In genomic region chr2:44361330-44362206, GRCh38 we compare ENCODE assay signal across 1 cellular context.
TF ChIP-seq lines count a peak whose summit lies in the region.

Gene CAMKMT (plus strand): TSS chr2:44361947.
Gene PREPL (minus strand): TSS chr2:44361494. CDS start chr2:44346342, 15,152 bp downstream.

TF ChIP-seq in WTC11, 78 proteins besides CTCF, POLR2A, EP300 and RAD21 (continued from another document):
- TF ChIP-seq, protein P1, sequence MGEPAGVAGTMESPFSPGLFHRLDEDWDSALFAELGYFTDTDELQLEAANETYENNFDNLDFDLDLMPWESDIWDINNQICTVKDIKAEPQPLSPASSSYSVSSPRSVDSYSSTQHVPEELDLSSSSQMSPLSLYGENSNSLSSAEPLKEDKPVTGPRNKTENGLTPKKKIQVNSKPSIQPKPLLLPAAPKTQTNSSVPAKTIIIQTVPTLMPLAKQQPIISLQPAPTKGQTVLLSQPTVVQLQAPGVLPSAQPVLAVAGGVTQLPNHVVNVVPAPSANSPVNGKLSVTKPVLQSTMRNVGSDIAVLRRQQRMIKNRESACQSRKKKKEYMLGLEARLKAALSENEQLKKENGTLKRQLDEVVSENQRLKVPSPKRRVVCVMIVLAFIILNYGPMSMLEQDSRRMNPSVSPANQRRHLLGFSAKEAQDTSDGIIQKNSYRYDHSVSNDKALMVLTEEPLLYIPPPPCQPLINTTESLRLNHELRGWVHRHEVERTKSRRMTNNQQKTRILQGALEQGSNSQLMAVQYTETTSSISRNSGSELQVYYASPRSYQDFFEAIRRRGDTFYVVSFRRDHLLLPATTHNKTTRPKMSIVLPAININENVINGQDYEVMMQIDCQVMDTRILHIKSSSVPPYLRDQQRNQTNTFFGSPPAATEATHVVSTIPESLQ (CRISPR knock-in tag; IDR thresholded peaks at IDR 0.05): no peak
- TF ChIP-seq ETV6 (CRISPR knock-in tag; IDR thresholded peaks at IDR 0.05) (peak; percentile 70; the same call in 1 of the 2 replicates), SMAD4 (CRISPR knock-in tag; IDR thresholded peaks at IDR 0.05) (no peak), KAT7 (CRISPR knock-in tag; IDR thresholded peaks at IDR 0.05; ENCODE audit: borderline replicate concordance) (peak; percentile 96; the same call in 1 of the 2 replicates), CREB1 (CRISPR knock-in tag; IDR thresholded peaks at IDR 0.05) (no peak), USF1 (CRISPR knock-in tag; IDR thresholded peaks at IDR 0.05) (peak; percentile 23; the same call in 1 of the 2 replicates), NR2C2 (CRISPR knock-in tag; IDR thresholded peaks at IDR 0.05) (no peak), HMGXB4 (CRISPR knock-in tag; IDR thresholded peaks at IDR 0.05) (peak; percentile 81; the same call in 1 of the 2 replicates), ZNF232 (CRISPR knock-in tag; IDR thresholded peaks at IDR 0.05) (peak; percentile 78; the same call in 1 of the 2 replicates), TP53 (CRISPR knock-in tag; IDR thresholded peaks at IDR 0.05) (peak; percentile 21; the same call in 1 of the 2 replicates), ELF4 (CRISPR knock-in tag; IDR thresholded peaks at IDR 0.05; ENCODE audit: low read depth) (no peak), PREB (CRISPR knock-in tag; IDR thresholded peaks at IDR 0.05; ENCODE audit: borderline replicate concordance) (0 out of 2 replicates have a peak, but pooled peaks have one; percentile 56), NFATC4 (CRISPR knock-in tag; IDR thresholded peaks at IDR 0.05) (no peak), NFYB (CRISPR knock-in tag; conservative IDR thresholded peaks at IDR 0.05; ENCODE audit: low read depth) (no peak), SOX15 (CRISPR knock-in tag; IDR thresholded peaks at IDR 0.05) (no peak), ESRRA (CRISPR knock-in tag; IDR thresholded peaks at IDR 0.05; ENCODE audit: borderline replicate concordance) (no peak), MAX (CRISPR knock-in tag; IDR thresholded peaks at IDR 0.05) (peak; percentile 92), ARID4B (CRISPR knock-in tag; IDR thresholded peaks at IDR 0.05; ENCODE audit: borderline replicate concordance) (peak; percentile 83), ZNF263 (CRISPR knock-in tag; IDR thresholded peaks at IDR 0.05; ENCODE audit: low read depth) (no peak), IRF1 (CRISPR knock-in tag; IDR thresholded peaks at IDR 0.05) (peak; percentile 90), NR1H2 (CRISPR knock-in tag; IDR thresholded peaks at IDR 0.05) (no peak), ZNF317 (CRISPR knock-in tag; IDR thresholded peaks at IDR 0.05; ENCODE audit: borderline replicate concordance, low read depth) (no peak), PRRX2 (CRISPR knock-in tag; IDR thresholded peaks at IDR 0.05) (no peak)
- TF ChIP-seq, protein P2, sequence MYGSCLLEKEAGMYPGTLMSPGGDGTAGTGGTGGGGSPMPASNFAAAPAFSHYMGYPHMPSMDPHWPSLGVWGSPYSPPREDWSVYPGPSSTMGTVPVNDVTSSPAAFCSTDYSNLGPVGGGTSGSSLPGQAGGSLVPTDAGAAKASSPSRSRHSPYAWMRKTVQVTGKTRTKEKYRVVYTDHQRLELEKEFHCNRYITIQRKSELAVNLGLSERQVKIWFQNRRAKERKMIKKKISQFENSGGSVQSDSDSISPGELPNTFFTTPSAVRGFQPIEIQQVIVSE (CRISPR knock-in tag; IDR thresholded peaks at IDR 0.05; ENCODE audit: borderline replicate concordance): no peak
- TF ChIP-seq, protein P3, sequence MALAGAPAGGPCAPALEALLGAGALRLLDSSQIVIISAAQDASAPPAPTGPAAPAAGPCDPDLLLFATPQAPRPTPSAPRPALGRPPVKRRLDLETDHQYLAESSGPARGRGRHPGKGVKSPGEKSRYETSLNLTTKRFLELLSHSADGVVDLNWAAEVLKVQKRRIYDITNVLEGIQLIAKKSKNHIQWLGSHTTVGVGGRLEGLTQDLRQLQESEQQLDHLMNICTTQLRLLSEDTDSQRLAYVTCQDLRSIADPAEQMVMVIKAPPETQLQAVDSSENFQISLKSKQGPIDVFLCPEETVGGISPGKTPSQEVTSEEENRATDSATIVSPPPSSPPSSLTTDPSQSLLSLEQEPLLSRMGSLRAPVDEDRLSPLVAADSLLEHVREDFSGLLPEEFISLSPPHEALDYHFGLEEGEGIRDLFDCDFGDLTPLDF (CRISPR knock-in tag; IDR thresholded peaks at IDR 0.05): no peak
- TF ChIP-seq, protein P4, sequence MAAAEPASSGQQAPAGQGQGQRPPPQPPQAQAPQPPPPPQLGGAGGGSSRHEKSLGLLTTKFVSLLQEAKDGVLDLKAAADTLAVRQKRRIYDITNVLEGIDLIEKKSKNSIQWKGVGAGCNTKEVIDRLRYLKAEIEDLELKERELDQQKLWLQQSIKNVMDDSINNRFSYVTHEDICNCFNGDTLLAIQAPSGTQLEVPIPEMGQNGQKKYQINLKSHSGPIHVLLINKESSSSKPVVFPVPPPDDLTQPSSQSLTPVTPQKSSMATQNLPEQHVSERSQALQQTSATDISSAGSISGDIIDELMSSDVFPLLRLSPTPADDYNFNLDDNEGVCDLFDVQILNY (CRISPR knock-in tag; IDR thresholded peaks at IDR 0.05): 0 out of 2 replicates have a peak, but pooled peaks have one; percentile 55
- TF ChIP-seq, protein P5, sequence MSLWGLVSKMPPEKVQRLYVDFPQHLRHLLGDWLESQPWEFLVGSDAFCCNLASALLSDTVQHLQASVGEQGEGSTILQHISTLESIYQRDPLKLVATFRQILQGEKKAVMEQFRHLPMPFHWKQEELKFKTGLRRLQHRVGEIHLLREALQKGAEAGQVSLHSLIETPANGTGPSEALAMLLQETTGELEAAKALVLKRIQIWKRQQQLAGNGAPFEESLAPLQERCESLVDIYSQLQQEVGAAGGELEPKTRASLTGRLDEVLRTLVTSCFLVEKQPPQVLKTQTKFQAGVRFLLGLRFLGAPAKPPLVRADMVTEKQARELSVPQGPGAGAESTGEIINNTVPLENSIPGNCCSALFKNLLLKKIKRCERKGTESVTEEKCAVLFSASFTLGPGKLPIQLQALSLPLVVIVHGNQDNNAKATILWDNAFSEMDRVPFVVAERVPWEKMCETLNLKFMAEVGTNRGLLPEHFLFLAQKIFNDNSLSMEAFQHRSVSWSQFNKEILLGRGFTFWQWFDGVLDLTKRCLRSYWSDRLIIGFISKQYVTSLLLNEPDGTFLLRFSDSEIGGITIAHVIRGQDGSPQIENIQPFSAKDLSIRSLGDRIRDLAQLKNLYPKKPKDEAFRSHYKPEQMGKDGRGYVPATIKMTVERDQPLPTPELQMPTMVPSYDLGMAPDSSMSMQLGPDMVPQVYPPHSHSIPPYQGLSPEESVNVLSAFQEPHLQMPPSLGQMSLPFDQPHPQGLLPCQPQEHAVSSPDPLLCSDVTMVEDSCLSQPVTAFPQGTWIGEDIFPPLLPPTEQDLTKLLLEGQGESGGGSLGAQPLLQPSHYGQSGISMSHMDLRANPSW (CRISPR knock-in tag; conservative IDR thresholded peaks at IDR 0.05; ENCODE audit: low read depth): no peak
